In the genomic region with DNA sequence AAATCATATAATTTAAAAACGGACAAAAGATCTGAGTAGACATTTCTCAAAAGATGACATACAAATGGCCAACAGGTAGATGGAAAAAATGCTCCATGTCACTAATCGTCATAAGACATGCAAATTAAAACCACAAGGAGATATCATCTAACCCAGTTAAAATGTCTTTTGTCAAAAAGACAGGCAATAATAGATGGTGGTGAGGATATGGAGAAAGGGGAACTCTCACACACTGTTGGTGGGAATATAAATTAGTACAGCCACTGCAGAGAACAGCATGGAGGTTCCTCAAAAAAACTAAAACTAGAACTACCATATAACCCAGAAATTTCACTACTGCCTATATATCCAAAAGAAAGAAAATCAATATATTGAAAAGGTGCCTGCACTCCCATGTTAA, we compare ENCODE assay signal across 32 cellular contexts. TPM values are rescaled to one million over a fixed set of nuclear protein-coding genes. Genes with fewer than 3 reads are reported as not detected.
"Had no signal": no experiment of that assay in that cellular context is flagged by ENCODE, and none has a peak within 500 bp of the region (broad histone marks: within the 10 kb centered on the region; RNA-seq: fewer than 3 reads in every experiment).

No MANE protein-coding gene starts in this region.

- H3K27me3 Mint-ChIP-seq: progenitor cell of endocrine pancreas had no signal

- H3K36me3 ChIP-seq: adrenal gland, ascending aorta, heart left ventricle, ovary, right lobe of liver, upper lobe of left lung had no signal

- H3K4me1 Mint-ChIP-seq: brain; endodermal cell; immature natural killer cell; stimulated activated naive CD8-positive, alpha-beta T cell treated with anti-CD3 and anti-CD28 coated beads, Interleukin-15, amount 100 ng/mL, for 72 hours had no signal

- H3K36me3 Mint-ChIP-seq: brain; immature natural killer cell; stimulated activated memory B cell treated with anti-CD40 and anti-IgM and Interleukin-4, amounts not matched to agents 10 μg/mL and 1 μg/mL and 100 μg/mL, for 72 hours had no signal

- DNase-seq: activated B cell treated with CpG ODN at 0.5 μM for 24 hours; activated CD8-positive, alpha-beta T cell treated with anti-CD3 and anti-CD28 coated beads, Interleukin-2, amount 10 ng/mL, durations not matched to agents 7 days and 5 days; activated naive CD4-positive, alpha-beta T cell; activated T-cell treated with anti-CD3 and anti-CD28 coated beads for 4 hours; activated T-cell treated with anti-CD3 and anti-CD28 coated beads, Interleukin-2, amount 50 U/mL, for 72 hours; adrenal gland; caudate nucleus; endodermal cell; foreskin keratinocyte; heart left ventricle; hypothalamus; immature natural killer cell; kidney; left colon; mammary epithelial cell; ovary; right lobe of liver; stimulated activated CD4-positive, alpha-beta T cell treated with anti-CD3 and anti-CD28 coated beads, Interleukin-4, amount 100 ng/mL, for 1 hour; stimulated activated naive CD8-positive, alpha-beta T cell treated with anti-CD3 and anti-CD28 coated beads, Interleukin-15, amount 100 ng/mL, for 72 hours; substantia nigra; T-helper 1 cell; upper lobe of left lung had no signal

- H3K4me3 Mint-ChIP-seq: activated B cell treated with CpG ODN at 0.5 μM for 24 hours; activated CD8-positive, alpha-beta T cell treated with anti-CD3 and anti-CD28 coated beads, Interleukin-2, amount 10 ng/mL, durations not matched to agents 7 days and 5 days; activated T-cell treated with anti-CD3 and anti-CD28 coated beads, Interleukin-2, amount 50 U/mL, for 72 hours; brain; endodermal cell; immature natural killer cell; stimulated activated memory B cell treated with anti-CD40 and anti-IgM and Interleukin-4, amounts not matched to agents 10 μg/mL and 1 μg/mL and 100 μg/mL, for 72 hours; stimulated activated naive CD8-positive, alpha-beta T cell treated with anti-CD3 and anti-CD28 coated beads, Interleukin-15, amount 100 ng/mL, for 72 hours had no signal

- H3K4me3 ChIP-seq: adrenal gland, ascending aorta, heart left ventricle, ovary, right lobe of liver, upper lobe of left lung had no signal

- H3K27ac ChIP-seq: adrenal gland, ascending aorta, foreskin keratinocyte, heart left ventricle, ovary, right lobe of liver, upper lobe of left lung had no signal

- H3K27ac Mint-ChIP-seq: activated B cell treated with CpG ODN at 0.5 μM for 24 hours; activated CD8-positive, alpha-beta T cell treated with anti-CD3 and anti-CD28 coated beads, Interleukin-2, amount 10 ng/mL, durations not matched to agents 7 days and 5 days; activated naive CD4-positive, alpha-beta T cell treated with anti-CD3 and anti-CD28 coated beads, Interleukin-2, amount 50 U/mL, for 72 hours; activated T-cell treated with anti-CD3 and anti-CD28 coated beads, Interleukin-2, amount 50 U/mL, for 72 hours; brain; endodermal cell; immature natural killer cell; progenitor cell of endocrine pancreas; stimulated activated memory B cell treated with anti-CD40 and anti-IgM and Interleukin-4, amounts not matched to agents 10 μg/mL and 1 μg/mL and 100 μg/mL, for 72 hours; stimulated activated naive CD8-positive, alpha-beta T cell treated with anti-CD3 and anti-CD28 coated beads, Interleukin-15, amount 100 ng/mL, for 72 hours had no signal

- H3K27me3 ChIP-seq: ascending aorta, ovary, right lobe of liver, upper lobe of left lung had no signal

RNA-seq across cellular contexts. Expression of gene OR10H4, which starts 37.9 kb away (rescaled TPM):
- total RNA-seq: activated B cell treated with CpG ODN at 0.5 μM for 24 hours; activated CD8-positive, alpha-beta T cell treated with anti-CD3 and anti-CD28 coated beads, Interleukin-2, amount 10 ng/mL, durations not matched to agents 7 days and 5 days; activated naive CD4-positive, alpha-beta T cell treated with anti-CD3 and anti-CD28 coated beads, Interleukin-2, amount 50 U/mL, for 72 hours; activated T-cell treated with anti-CD3 and anti-CD28 coated beads, Interleukin-2, amount 50 U/mL, for 72 hours; adrenal gland; ascending aorta; endodermal cell; esophagus mucosa; foreskin keratinocyte; heart left ventricle; kidney; left colon; liver; mammary epithelial cell; mucosa of gallbladder; ovary; progenitor cell of endocrine pancreas; renal cortical epithelial cell; right lobe of liver; skeletal muscle tissue; upper lobe of left lung had no signal

RNA-seq across cellular contexts. Expression of gene CYP4F11, which starts 52.4 kb away (rescaled TPM):
- total RNA-seq: activated B cell treated with CpG ODN at 0.5 μM for 24 hours; activated CD8-positive, alpha-beta T cell treated with anti-CD3 and anti-CD28 coated beads, Interleukin-2, amount 10 ng/mL, durations not matched to agents 7 days and 5 days; activated naive CD4-positive, alpha-beta T cell treated with anti-CD3 and anti-CD28 coated beads, Interleukin-2, amount 50 U/mL, for 72 hours; activated T-cell treated with anti-CD3 and anti-CD28 coated beads, Interleukin-2, amount 50 U/mL, for 72 hours; endodermal cell; progenitor cell of endocrine pancreas; skeletal muscle tissue had no signal
